In the genomic region with DNA sequence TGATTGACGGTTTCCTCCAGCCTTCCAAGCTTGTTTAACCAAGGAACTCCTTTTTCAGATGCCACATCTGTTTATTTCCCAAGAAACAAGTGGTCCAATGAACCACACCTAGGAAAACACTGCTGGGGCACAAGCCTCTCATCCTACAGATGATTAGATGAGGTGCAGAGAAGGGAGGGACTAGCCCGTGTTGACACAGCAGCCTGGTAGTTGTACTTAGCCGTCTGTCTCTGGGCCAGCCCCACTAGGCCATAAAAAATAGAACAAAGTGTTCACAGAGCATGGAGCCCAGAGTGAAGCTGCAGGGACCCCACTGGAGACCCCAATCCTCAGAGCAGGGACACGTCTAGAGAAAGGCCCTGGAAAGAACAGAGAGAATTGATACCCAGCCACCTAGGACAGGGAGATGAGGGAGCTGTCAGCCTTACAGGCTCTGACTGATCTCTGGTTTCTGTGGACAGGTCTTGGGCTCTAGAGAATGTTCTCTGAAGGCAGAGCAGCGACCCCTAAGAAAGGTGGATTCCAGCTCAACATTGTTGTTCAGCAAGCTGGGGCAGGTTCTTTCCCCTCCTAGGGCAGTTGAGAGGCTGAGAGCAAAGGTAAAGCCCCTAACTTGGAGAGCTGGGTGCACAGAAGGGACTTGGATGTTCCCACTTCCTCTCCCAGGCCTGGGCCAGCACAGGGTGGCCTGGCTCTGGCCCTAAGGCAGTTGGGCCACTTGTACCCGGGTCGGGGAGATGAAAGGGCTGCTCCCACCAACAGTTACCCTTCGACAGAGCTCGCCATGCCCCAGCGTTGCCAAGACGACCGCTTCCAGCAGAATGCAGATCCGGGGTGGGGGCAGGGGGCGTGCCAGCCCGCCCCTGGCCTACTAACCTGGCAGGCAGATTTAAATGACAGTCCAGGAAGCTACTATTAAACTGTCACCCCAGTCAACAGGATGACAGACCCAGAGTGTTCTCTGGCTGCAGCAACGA, we compare ENCODE assay signal across 2 cellular contexts.
TF ChIP-seq lines count a peak whose summit lies in the region.

No MANE protein-coding gene starts in this region.

TF ChIP-seq in SK-N-SH, 30 proteins besides CTCF, POLR2A, EP300 and RAD21 (continued from another document):
- TF ChIP-seq, protein P1, sequence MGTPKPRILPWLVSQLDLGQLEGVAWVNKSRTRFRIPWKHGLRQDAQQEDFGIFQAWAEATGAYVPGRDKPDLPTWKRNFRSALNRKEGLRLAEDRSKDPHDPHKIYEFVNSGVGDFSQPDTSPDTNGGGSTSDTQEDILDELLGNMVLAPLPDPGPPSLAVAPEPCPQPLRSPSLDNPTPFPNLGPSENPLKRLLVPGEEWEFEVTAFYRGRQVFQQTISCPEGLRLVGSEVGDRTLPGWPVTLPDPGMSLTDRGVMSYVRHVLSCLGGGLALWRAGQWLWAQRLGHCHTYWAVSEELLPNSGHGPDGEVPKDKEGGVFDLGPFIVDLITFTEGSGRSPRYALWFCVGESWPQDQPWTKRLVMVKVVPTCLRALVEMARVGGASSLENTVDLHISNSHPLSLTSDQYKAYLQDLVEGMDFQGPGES (IDR thresholded peaks at IDR 0.05; ENCODE audit: low read depth, low read length), result no peak
- TF ChIP-seq, protein P2, sequence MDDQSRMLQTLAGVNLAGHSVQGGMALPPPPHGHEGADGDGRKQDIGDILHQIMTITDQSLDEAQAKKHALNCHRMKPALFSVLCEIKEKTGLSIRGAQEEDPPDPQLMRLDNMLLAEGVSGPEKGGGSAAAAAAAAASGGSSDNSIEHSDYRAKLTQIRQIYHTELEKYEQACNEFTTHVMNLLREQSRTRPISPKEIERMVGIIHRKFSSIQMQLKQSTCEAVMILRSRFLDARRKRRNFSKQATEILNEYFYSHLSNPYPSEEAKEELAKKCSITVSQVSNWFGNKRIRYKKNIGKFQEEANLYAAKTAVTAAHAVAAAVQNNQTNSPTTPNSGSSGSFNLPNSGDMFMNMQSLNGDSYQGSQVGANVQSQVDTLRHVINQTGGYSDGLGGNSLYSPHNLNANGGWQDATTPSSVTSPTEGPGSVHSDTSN (IDR thresholded peaks at IDR 0.05), result no peak
- TF ChIP-seq CHD2 (IDR thresholded peaks at IDR 0.05; ENCODE audit: low read length, partially characterized antibody) (no peak), RXRA (IDR thresholded peaks at IDR 0.05; ENCODE audit: borderline replicate concordance, low read depth) (no peak), ELF1 (IDR thresholded peaks at IDR 0.05) (no peak), FOSL2 (IDR thresholded peaks at IDR 0.05; ENCODE audit: borderline replicate concordance, low read depth) (no peak), RCOR1 (IDR thresholded peaks at IDR 0.05; ENCODE audit: low read length) (no peak), GABPA (IDR thresholded peaks at IDR 0.05; ENCODE audit: low read depth) (no peak)
- TF ChIP-seq, protein P3, sequence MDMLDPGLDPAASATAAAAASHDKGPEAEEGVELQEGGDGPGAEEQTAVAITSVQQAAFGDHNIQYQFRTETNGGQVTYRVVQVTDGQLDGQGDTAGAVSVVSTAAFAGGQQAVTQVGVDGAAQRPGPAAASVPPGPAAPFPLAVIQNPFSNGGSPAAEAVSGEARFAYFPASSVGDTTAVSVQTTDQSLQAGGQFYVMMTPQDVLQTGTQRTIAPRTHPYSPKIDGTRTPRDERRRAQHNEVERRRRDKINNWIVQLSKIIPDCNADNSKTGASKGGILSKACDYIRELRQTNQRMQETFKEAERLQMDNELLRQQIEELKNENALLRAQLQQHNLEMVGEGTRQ (IDR thresholded peaks at IDR 0.05; ENCODE audit: borderline replicate concordance, low read depth, low read length), result no peak
- TF ChIP-seq, protein P4, sequence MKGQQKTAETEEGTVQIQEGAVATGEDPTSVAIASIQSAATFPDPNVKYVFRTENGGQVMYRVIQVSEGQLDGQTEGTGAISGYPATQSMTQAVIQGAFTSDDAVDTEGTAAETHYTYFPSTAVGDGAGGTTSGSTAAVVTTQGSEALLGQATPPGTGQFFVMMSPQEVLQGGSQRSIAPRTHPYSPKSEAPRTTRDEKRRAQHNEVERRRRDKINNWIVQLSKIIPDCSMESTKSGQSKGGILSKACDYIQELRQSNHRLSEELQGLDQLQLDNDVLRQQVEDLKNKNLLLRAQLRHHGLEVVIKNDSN (IDR thresholded peaks at IDR 0.05; ENCODE audit: borderline replicate concordance, low read depth), result no peak

TF ChIP-seq in SK-N-SH treated with all-trans-retinoic acid at 6 μM for 48 hours, 23 proteins besides CTCF, POLR2A, EP300 and RAD21 (continued from another document):
- no peak for TF ChIP-seq BACH2 (CRISPR knock-in tag; IDR thresholded peaks at IDR 0.05; ENCODE audit: borderline replicate concordance)
- no peak for TF ChIP-seq ESRRG (CRISPR knock-in tag; IDR thresholded peaks at IDR 0.05)
- TF ChIP-seq TOX (CRISPR knock-in tag; IDR thresholded peaks at IDR 0.05; ENCODE audit: borderline replicate concordance), result no peak
- no peak for TF ChIP-seq OSR1 (CRISPR knock-in tag; IDR thresholded peaks at IDR 0.05)
- TF ChIP-seq ZNF70 (CRISPR knock-in tag; IDR thresholded peaks at IDR 0.05), result no peak
- no peak for TF ChIP-seq ZC3H10 (CRISPR knock-in tag; IDR thresholded peaks at IDR 0.05)
- no peak for TF ChIP-seq CSDC2 (CRISPR knock-in tag; IDR thresholded peaks at IDR 0.05)
- TF ChIP-seq ZFP3 (CRISPR knock-in tag; IDR thresholded peaks at IDR 0.05), result no peak
- TF ChIP-seq, protein P5, sequence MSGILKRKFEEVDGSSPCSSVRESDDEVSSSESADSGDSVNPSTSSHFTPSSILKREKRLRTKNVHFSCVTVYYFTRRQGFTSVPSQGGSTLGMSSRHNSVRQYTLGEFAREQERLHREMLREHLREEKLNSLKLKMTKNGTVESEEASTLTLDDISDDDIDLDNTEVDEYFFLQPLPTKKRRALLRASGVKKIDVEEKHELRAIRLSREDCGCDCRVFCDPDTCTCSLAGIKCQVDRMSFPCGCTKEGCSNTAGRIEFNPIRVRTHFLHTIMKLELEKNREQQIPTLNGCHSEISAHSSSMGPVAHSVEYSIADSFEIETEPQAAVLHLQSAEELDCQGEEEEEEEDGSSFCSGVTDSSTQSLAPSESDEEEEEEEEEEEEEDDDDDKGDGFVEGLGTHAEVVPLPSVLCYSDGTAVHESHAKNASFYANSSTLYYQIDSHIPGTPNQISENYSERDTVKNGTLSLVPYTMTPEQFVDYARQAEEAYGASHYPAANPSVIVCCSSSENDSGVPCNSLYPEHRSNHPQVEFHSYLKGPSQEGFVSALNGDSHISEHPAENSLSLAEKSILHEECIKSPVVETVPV (CRISPR knock-in tag; IDR thresholded peaks at IDR 0.05), result no peak
- TF ChIP-seq ARNTL (CRISPR knock-in tag; IDR thresholded peaks at IDR 0.05; ENCODE audit: borderline replicate concordance, low read depth), result no peak
- TF ChIP-seq, protein P6, sequence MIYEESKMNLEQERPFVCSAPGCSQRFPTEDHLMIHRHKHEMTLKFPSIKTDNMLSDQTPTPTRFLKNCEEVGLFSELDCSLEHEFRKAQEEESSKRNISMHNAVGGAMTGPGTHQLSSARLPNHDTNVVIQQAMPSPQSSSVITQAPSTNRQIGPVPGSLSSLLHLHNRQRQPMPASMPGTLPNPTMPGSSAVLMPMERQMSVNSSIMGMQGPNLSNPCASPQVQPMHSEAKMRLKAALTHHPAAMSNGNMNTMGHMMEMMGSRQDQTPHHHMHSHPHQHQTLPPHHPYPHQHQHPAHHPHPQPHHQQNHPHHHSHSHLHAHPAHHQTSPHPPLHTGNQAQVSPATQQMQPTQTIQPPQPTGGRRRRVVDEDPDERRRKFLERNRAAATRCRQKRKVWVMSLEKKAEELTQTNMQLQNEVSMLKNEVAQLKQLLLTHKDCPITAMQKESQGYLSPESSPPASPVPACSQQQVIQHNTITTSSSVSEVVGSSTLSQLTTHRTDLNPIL (CRISPR knock-in tag; IDR thresholded peaks at IDR 0.05; ENCODE audit: low read depth), result no peak
- TF ChIP-seq ZNF8 (CRISPR knock-in tag; IDR thresholded peaks at IDR 0.05), result no peak
TF ChIP-seq in SK-N-SH treated with all-trans-retinoic acid at 6 μM for 48 hours: peak in this region for 0.
